1 cellular context compared by ENCODE assay signal in genomic region chr5:140157032-140157781, GRCh38.
TF ChIP-seq lines count a peak whose summit lies in the region.

No MANE protein-coding gene starts in this region.

TF ChIP-seq in HepG2, 621 proteins besides CTCF, POLR2A, EP300 and RAD21 (continues in another document):
- TF ChIP-seq ISL2 (CRISPR knock-in tag; IDR thresholded peaks at IDR 0.05): no peak; the same call in 1 of the 2 replicates
- TF ChIP-seq XRCC5 (optimal IDR thresholded peaks at IDR 0.05; ENCODE audit: low read length): peak; percentile 65
- TF ChIP-seq ZNF3 (CRISPR knock-in tag; IDR thresholded peaks at IDR 0.05): peak; percentile 93
- 0 out of 2 replicates have a peak, but pooled peaks have one; percentile 49 for TF ChIP-seq ZNF414 (CRISPR knock-in tag; IDR thresholded peaks at IDR 0.05)
- TF ChIP-seq HBP1 (CRISPR knock-in tag; IDR thresholded peaks at IDR 0.05; ENCODE audit: low read depth): 0 out of 2 replicates have a peak, but pooled peaks have one; percentile 27
- peak; percentile 36 for TF ChIP-seq YY1 (IDR thresholded peaks at IDR 0.05; ENCODE audit: insufficient read depth, insufficient replicate concordance, low read depth, low read length)
- no peak for TF ChIP-seq SYNCRIP (IDR thresholded peaks at IDR 0.05; ENCODE audit: insufficient read depth, low read depth, low read length)
- TF ChIP-seq HMGXB4 (CRISPR knock-in tag; IDR thresholded peaks at IDR 0.05; ENCODE audit: borderline replicate concordance in 1 of 2, low read depth in 1 of 2): peak; percentile 80 to 95
- TF ChIP-seq ZNF33B (CRISPR knock-in tag; IDR thresholded peaks at IDR 0.05): no peak
- no peak for TF ChIP-seq SAFB2 (CRISPR knock-in tag; IDR thresholded peaks at IDR 0.05; ENCODE audit: borderline replicate concordance, low read depth)
- no peak for TF ChIP-seq RFXAP (CRISPR knock-in tag; IDR thresholded peaks at IDR 0.05; ENCODE audit: borderline replicate concordance)
- TF ChIP-seq MAZ (IDR thresholded peaks at IDR 0.05; ENCODE audit: borderline replicate concordance, low read depth, low read length): no peak
- TF ChIP-seq MAZ (CRISPR knock-in tag; IDR thresholded peaks at IDR 0.05; ENCODE audit: low read depth): 0 out of 2 replicates have a peak, but pooled peaks have one; percentile 31
- peak; percentile 46; the same call in 1 of the 3 replicates for TF ChIP-seq MXI1 (IDR thresholded peaks at IDR 0.05; ENCODE audit: borderline replicate concordance, low read depth, low read length)
- no peak for TF ChIP-seq GFI1 (CRISPR knock-in tag; IDR thresholded peaks at IDR 0.05; ENCODE audit: borderline replicate concordance)
- TF ChIP-seq ZNF350 (CRISPR knock-in tag; IDR thresholded peaks at IDR 0.05; ENCODE audit: borderline replicate concordance, low read depth): no peak
- peak; percentile 27 for TF ChIP-seq AGO2 (optimal IDR thresholded peaks at IDR 0.05; ENCODE audit: low read depth, low read length)
- peak; percentile 55; the same call in 1 of the 2 replicates for TF ChIP-seq PATZ1 (CRISPR knock-in tag; IDR thresholded peaks at IDR 0.05)
- 0 out of 2 replicates have a peak, but pooled peaks have one; percentile 41 for TF ChIP-seq ZNF746 (CRISPR knock-in tag; IDR thresholded peaks at IDR 0.05)
- TF ChIP-seq ZNF614 (CRISPR knock-in tag; IDR thresholded peaks at IDR 0.05; ENCODE audit: borderline replicate concordance): 0 out of 2 replicates have a peak, but pooled peaks have one; percentile 24
- TF ChIP-seq NCOA1 (CRISPR knock-in tag; IDR thresholded peaks at IDR 0.05): no peak
- no peak for TF ChIP-seq MEIS2 (CRISPR knock-in tag; IDR thresholded peaks at IDR 0.05)
- TF ChIP-seq ZNF609 (CRISPR knock-in tag; IDR thresholded peaks at IDR 0.05; ENCODE audit: borderline replicate concordance): no peak
- TF ChIP-seq HOXA3 (CRISPR knock-in tag; IDR thresholded peaks at IDR 0.05): peak; percentile 38; the same call in 1 of the 2 replicates
- peak; percentile 39; the same call in 1 of the 2 replicates for TF ChIP-seq ZSCAN31 (CRISPR knock-in tag; IDR thresholded peaks at IDR 0.05; ENCODE audit: low read depth)
- no peak for TF ChIP-seq ATF4 (CRISPR knock-in tag; IDR thresholded peaks at IDR 0.05)
- no peak for TF ChIP-seq ZFP37 (CRISPR knock-in tag; IDR thresholded peaks at IDR 0.05; ENCODE audit: borderline replicate concordance)
- peak; percentile 56 for TF ChIP-seq PAXIP1 (CRISPR knock-in tag; conservative IDR thresholded peaks at IDR 0.05)
- no peak for TF ChIP-seq CREB1 (IDR thresholded peaks at IDR 0.05)
- peak; percentile 60 for TF ChIP-seq CREB1 (CRISPR knock-in tag; IDR thresholded peaks at IDR 0.05)
- TF ChIP-seq ZNF34 (CRISPR knock-in tag; IDR thresholded peaks at IDR 0.05; ENCODE audit: borderline replicate concordance): no peak
- peak; percentile 67; the same call in 1 of the 2 replicates for TF ChIP-seq PRDM15 (CRISPR knock-in tag; IDR thresholded peaks at IDR 0.05)
- no peak for TF ChIP-seq SIN3B (IDR thresholded peaks at IDR 0.05; ENCODE audit: low read length)
- TF ChIP-seq DPF2 (CRISPR knock-in tag; IDR thresholded peaks at IDR 0.05; ENCODE audit: borderline replicate concordance, low read depth): 0 out of 2 replicates have a peak, but pooled peaks have one; percentile 49
- no peak for TF ChIP-seq ZNF607 (CRISPR knock-in tag; IDR thresholded peaks at IDR 0.05; ENCODE audit: borderline replicate concordance)
- no peak for TF ChIP-seq ZNF275 (CRISPR knock-in tag; IDR thresholded peaks at IDR 0.05; ENCODE audit: borderline replicate concordance)
- TF ChIP-seq ZNF775 (CRISPR knock-in tag; IDR thresholded peaks at IDR 0.05; ENCODE audit: borderline replicate concordance): no peak
